In the genomic region with DNA sequence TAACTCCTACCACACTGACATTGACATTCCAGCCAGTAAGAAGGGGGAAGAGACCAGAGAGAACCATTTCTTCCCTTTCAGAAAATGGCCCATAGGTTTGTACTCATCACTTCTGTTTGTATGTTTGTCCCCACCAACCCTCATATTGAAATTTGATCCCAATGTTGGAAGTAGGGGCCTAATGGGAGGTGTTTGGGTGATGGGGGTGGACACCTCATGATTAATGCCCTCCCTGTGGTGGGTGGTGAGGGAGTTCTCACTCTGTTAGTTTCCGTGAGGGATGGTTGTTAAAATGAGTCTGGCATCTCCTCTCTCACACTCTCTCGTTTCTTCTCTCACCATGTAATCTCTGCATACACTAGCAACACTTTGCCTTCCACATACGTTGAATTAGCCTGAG, we compare ENCODE assay signal across 9 cellular contexts. TPM values are rescaled to one million over a fixed set of nuclear protein-coding genes. Genes with fewer than 3 reads are reported as not detected.
"Had no signal": no experiment of that assay in that cellular context is flagged by ENCODE, and none has a peak within 500 bp of the region (broad histone marks: within the 10 kb centered on the region; RNA-seq: fewer than 3 reads in every experiment).

No MANE protein-coding gene starts in this region.

- ATAC-seq: GM23338, HCT116 had no signal

- DNase-seq: GM23248, GOT3, H7, H9, HCEC 1CT, HFFc6 had no signal

- H3K4me2 ChIP-seq: GM23338 had no signal

- H3K9ac ChIP-seq: GM23248 had no signal

- H3K4me3 ChIP-seq: GM23248, GM23338, HAP-1 had no signal

- H3K36me3 ChIP-seq: HAP-1 had no signal

- H3K27ac ChIP-seq: GM23248 had no signal

- H3K9me3 ChIP-seq: HAP-1 had no signal

- H2AFZ ChIP-seq: GM23248, GM23338 had no signal

- H3K4me1 ChIP-seq: HAP-1 had no signal

RNA-seq across cellular contexts. Expression of gene CADPS2, which starts 21.4 kb away (rescaled TPM):
- total RNA-seq: HFFc6 had no signal
